Comparison of ENCODE assay signal across 29 cellular contexts in the genomic region with DNA sequence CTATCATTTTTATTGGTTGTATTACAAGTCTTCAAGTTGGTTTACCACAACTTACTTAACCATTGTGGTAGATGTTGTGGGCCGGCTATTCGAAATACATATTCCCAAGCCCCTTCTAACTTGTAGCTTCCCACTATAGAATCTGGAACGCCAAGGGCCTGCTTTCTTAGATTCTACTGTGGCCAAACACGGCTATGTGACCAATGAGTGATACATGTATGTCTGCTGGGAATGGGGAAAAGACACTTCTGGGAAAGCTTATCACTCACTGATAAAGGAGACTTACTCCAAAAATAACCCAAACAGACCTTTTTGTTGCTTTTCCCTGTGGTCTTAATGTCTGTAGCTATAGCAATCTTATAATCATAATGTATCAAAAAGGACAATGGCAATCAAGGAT.
"Had no signal": no experiment of that assay in that cellular context is flagged by ENCODE, and none has a peak within 500 bp of the region (broad histone marks: within the 10 kb centered on the region; RNA-seq: fewer than 3 reads in every experiment).

No MANE protein-coding gene starts in this region.

- H3K27me3 ChIP-seq: neutrophil, pancreas, right lobe of liver, sigmoid colon, spleen, suprapubic skin, testis, tibial artery, transverse colon, upper lobe of right lung, uterus had no signal

- H3K4me3 ChIP-seq: pancreas, prostate gland, right lobe of liver, sigmoid colon, spleen, suprapubic skin, testis, tibial artery, transverse colon, upper lobe of right lung, uterus had no signal

- DNase-seq: naive thymus-derived CD8-positive, alpha-beta T cell; nephron progenitor cell; nucleus accumbens; pancreas; retina; right cardiac atrium; right lobe of liver; sigmoid colon; small intestine; spleen; stimulated activated CD4-positive, alpha-beta T cell treated with anti-CD3 and anti-CD28 coated beads, Interleukin-12 subunit alpha, Interleukin-12 subunit beta, amount 100 ng/mL, for 4 hours; stimulated activated CD4-positive, alpha-beta T cell treated with anti-CD3 and anti-CD28 coated beads, Interleukin-1b, Interleukin-23, amount 100 ng/mL, for 48 hours; stimulated activated CD4-positive, alpha-beta T cell treated with anti-CD3 and anti-CD28 coated beads, Interleukin-4, amount 100 ng/mL, for 1 hour; stimulated activated CD4-positive, alpha-beta T cell treated with anti-CD3 and anti-CD28 coated beads, Interleukin-4, amount 100 ng/mL, for 4 hours; stimulated activated CD8-positive, alpha-beta memory T cell treated with anti-CD3 and anti-CD28 coated beads, Interleukin-4, amount 100 ng/mL, for 48 hours; stimulated activated naive CD4-positive, alpha-beta T cell; stimulated activated naive CD8-positive, alpha-beta T cell treated with anti-CD3 and anti-CD28 coated beads, Interleukin-15, amount 100 ng/mL, for 72 hours; stimulated activated naive CD8-positive, alpha-beta T cell treated with anti-CD3 and anti-CD28 coated beads, Interleukin-15, Interleukin-2, amounts not matched to agents 100 U/mL and 50 U/mL, for 24 hours; substantia nigra; testis; tibial artery; transverse colon; upper lobe of right lung; uterus had no signal

- H3K27ac ChIP-seq: neutrophil, pancreas, prostate gland, right lobe of liver, sigmoid colon, spleen, suprapubic skin, tibial artery, transverse colon, upper lobe of right lung, uterus had no signal

- H3K9me3 ChIP-seq: neutrophil, pancreas, prostate gland, right lobe of liver, sigmoid colon, spleen, suprapubic skin, testis, tibial artery, transverse colon, upper lobe of right lung, uterus had no signal

- FAIRE-seq: pancreas, small intestine had no signal

- H3K4me1 ChIP-seq: pancreas, prostate gland, right lobe of liver, sigmoid colon, spleen, suprapubic skin, transverse colon, upper lobe of right lung, uterus had no signal

- H3K36me3 ChIP-seq: pancreas, prostate gland, right lobe of liver, sigmoid colon, suprapubic skin, tibial artery, transverse colon, upper lobe of right lung, uterus had no signal

- ATAC-seq: naive thymus-derived CD8-positive, alpha-beta T cell; natural killer cell treated with Interleukin-12 subunit alpha and Interleukin-12 subunit beta and Interleukin-15 and Interleukin-18, amount 100 ng/mL, for 72 hours; pancreas; right lobe of liver; stimulated activated memory B cell treated with anti-CD40 and anti-IgM and Interleukin-4, amounts not matched to agents 10 μg/mL and 1 μg/mL and 100 μg/mL, for 72 hours; stimulated activated naive CD8-positive, alpha-beta T cell treated with anti-CD3 and anti-CD28 coated beads, Interleukin-15, amount 100 ng/mL, for 72 hours; stimulated activated naive CD8-positive, alpha-beta T cell treated with anti-CD3 and anti-CD28 coated beads, Interleukin-15, Interleukin-2, amounts not matched to agents 100 U/mL and 50 U/mL, for 24 hours; upper lobe of right lung had no signal
